ENCODE assay signal across 26 cellular contexts in genomic region chr7:157796846-157797245, GRCh38.
"Had no signal": no experiment of that assay in that cellular context is flagged by ENCODE, and none has a peak within 500 bp of the region (broad histone marks: within the 10 kb centered on the region; RNA-seq: fewer than 3 reads in every experiment).

No MANE protein-coding gene starts in this region.

- H3K9me3 ChIP-seq: colonic mucosa, esophagus squamous epithelium, gastrocnemius medialis, lower lobe of right lung had no signal

- H3K27me3 ChIP-seq: colonic mucosa, gastrocnemius medialis had no signal

- FAIRE-seq: endometrium, islet of Langerhans, keratinocyte had no signal

- DNase-seq: colonic mucosa; cortex of kidney; effector CD8-positive, alpha-beta T cell; effector memory CD8-positive, alpha-beta T cell; endodermal cell; erythroblast; esophagus squamous epithelium; foreskin fibroblast; foreskin melanocyte; gastrocnemius medialis; glutamatergic neuron; head of caudate nucleus; heart right ventricle; hippocampal formation; kidney glomerular epithelial cell; left colon; left ventricle myocardium superior; midbrain had no signal

- H3K4me3 ChIP-seq: colonic mucosa, esophagus squamous epithelium, gastrocnemius medialis, heart right ventricle, lower lobe of right lung had no signal

- H3K27ac ChIP-seq: colonic mucosa, epithelial cell of prostate, esophagus squamous epithelium, gastrocnemius medialis, heart right ventricle, lower lobe of right lung had no signal

- H3K27ac Mint-ChIP-seq: dendritic cell treated with granulocyte-macrophage colony-stimulating factor and Interleukin-4, amounts not matched to agents 40 ng/mL and 50 ng/mL, for 4 days; effector memory CD8-positive, alpha-beta T cell; endodermal cell had no signal

- ATAC-seq: effector memory CD8-positive, alpha-beta T cell; esophagus mucosa; gastrocnemius medialis; heart right ventricle; left colon; left lobe of liver; left ventricle myocardium superior; lower lobe of right lung had no signal

- H3K36me3 ChIP-seq: colonic mucosa, esophagus squamous epithelium, gastrocnemius medialis, heart right ventricle, lower lobe of right lung had no signal

- H3K4me1 ChIP-seq: colonic mucosa, esophagus squamous epithelium, gastrocnemius medialis, heart right ventricle, lower lobe of right lung had no signal

- H3K4me3 Mint-ChIP-seq: dendritic cell treated with granulocyte-macrophage colony-stimulating factor and Interleukin-4, amounts not matched to agents 40 ng/mL and 50 ng/mL, for 4 days; effector memory CD8-positive, alpha-beta T cell; endodermal cell had no signal

- H3K9me3 Mint-ChIP-seq: dendritic cell treated with granulocyte-macrophage colony-stimulating factor and Interleukin-4, amounts not matched to agents 40 ng/mL and 50 ng/mL, for 4 days; effector memory CD8-positive, alpha-beta T cell had no signal
